Comparison of ENCODE assay signal across 8 cellular contexts in the genomic region with DNA sequence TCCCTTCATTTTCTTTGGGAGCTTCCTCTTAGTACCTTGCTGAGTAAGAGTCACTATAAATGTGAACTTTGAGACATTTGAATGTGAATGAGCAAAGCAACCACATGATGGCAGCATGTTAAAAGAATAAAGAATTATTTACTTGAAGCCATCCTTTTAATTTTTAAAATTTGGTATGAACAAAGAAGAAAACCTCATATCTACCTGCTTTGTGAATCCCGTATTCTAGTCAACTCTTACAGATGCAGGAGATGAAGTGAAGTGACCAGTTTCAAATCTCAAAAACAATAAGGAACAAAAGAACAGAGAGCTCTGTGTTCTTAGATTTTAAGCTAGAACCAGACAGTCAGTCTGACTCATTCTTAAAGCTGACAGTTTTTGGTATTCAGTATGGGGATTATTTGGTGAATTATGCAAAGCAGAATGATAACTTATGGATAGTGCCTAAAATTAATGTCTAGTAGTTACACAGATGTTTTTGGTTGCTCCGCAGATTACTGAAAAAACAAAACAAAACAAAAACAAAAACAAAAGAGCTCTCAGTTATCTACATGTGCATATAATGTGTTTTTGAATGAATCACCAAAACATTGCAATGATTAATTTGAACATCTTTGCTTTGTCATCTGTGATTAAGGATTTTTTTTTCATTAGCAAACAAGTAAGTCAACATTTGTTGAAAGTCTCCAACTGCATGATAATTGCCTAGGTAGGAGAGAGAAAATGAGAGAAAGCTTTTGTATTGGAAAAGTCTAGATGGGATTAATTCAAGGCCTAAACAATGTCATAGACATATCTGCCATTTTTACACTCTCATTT. TPM values are rescaled to one million over a fixed set of nuclear protein-coding genes. Genes with fewer than 3 reads are reported as not detected.
DNase-seq lines count a peak whose midpoint lies in the region; TF ChIP-seq lines count a peak whose summit lies in the region.

No MANE protein-coding gene starts in this region.

- peaks cover 2% of the 10 kb centered on the region for H3K4me1 Mint-ChIP-seq in activated T-helper 2 cell treated with anti-CD3 and anti-CD28 coated beads, Interferon-gamma antibody, Interleukin-2, Interleukin-4, amounts not matched to agents 10 μg/mL and 5 μg/mL and 100 μg/mL, durations not matched to agents 14 hours and 24 hours and 36 hours (ENCODE audit: low read depth)

- no peak overlapping the region for H2AFZ ChIP-seq in mesenchymal stem cell (ENCODE audit: low read depth, low read length)

- H3K4ac ChIP-seq in mesenchymal stem cell (ENCODE audit: low read depth in 1 of 2, low read length in 2 of 2) = no peak overlapping the region

- H3K36me3 Mint-ChIP-seq in activated T-helper 2 cell treated with anti-CD3 and anti-CD28 coated beads, Interferon-gamma antibody, Interleukin-2, Interleukin-4, amounts not matched to agents 10 μg/mL and 5 μg/mL and 100 μg/mL, durations not matched to agents 14 hours and 24 hours and 36 hours (ENCODE audit: low read depth) = no peaks in the 10 kb centered on the region

- no peaks in the 10 kb centered on the region for H3K27me3 ChIP-seq in AG04450 (ENCODE audit: control insufficient read depth, insufficient read depth, low read length)
- no peaks in the 10 kb centered on the region for H3K27me3 ChIP-seq in mesenchymal stem cell (ENCODE audit: control insufficient read depth in 1 of 2, insufficient read depth in 1 of 2, low read length in 2 of 2)
- H3K27me3 ChIP-seq in spleen (replicated peaks in 1 of 7) = no peaks in the 10 kb centered on the region
- no peaks in the 10 kb centered on the region for H3K27me3 ChIP-seq in suprapubic skin

- no peak overlapping the region for H3K14ac ChIP-seq in mesenchymal stem cell (ENCODE audit: low read length in 2 of 2)

- no peaks in the 10 kb centered on the region for H3K36me3 ChIP-seq in mesenchymal stem cell (ENCODE audit: control insufficient read depth in 1 of 2, insufficient read depth in 2 of 2, low read depth in 1 of 2, low read length in 2 of 2)
- no peaks in the 10 kb centered on the region for H3K36me3 ChIP-seq in spleen
- H3K36me3 ChIP-seq in suprapubic skin = no peaks in the 10 kb centered on the region

- no peak overlapping the region for H3K4me2 ChIP-seq in mesenchymal stem cell (ENCODE audit: low read length, poor library complexity, severe bottlenecking)

- no peak overlapping the region for H3K18ac ChIP-seq in mesenchymal stem cell (ENCODE audit: low read depth in 1 of 2, low read length in 2 of 2)

- no peaks in the 10 kb centered on the region for H3K9me3 ChIP-seq in AG04450 (ENCODE audit: control insufficient read depth, insufficient read depth, low read length)
- no peaks in the 10 kb centered on the region for H3K9me3 ChIP-seq in mesenchymal stem cell (ENCODE audit: control insufficient read depth, low read length)
- H3K9me3 ChIP-seq in spleen = no peaks in the 10 kb centered on the region
- no peaks in the 10 kb centered on the region for H3K9me3 ChIP-seq in suprapubic skin

- POLR2A ChIA-PET in AG04450 (lab: Yijun Ruan, JAX) = interaction anchor here (1.0 kb wide), 2 partner anchors 52 to 95 kb away, joined by 3 read pairs; partner anchors contain the start of gene DNAJB14

- peaks cover 10% of the 10 kb centered on the region for H3K27me3 Mint-ChIP-seq in activated T-helper 2 cell treated with anti-CD3 and anti-CD28 coated beads, Interferon-gamma antibody, Interleukin-2, Interleukin-4, amounts not matched to agents 10 μg/mL and 5 μg/mL and 100 μg/mL, durations not matched to agents 14 hours and 24 hours and 36 hours (ENCODE audit: low read depth)

- no peak overlapping the region for H3K27ac Mint-ChIP-seq in activated T-helper 2 cell treated with anti-CD3 and anti-CD28 coated beads, Interferon-gamma antibody, Interleukin-2, Interleukin-4, amounts not matched to agents 10 μg/mL and 5 μg/mL and 100 μg/mL, durations not matched to agents 14 hours and 24 hours and 36 hours

- no peak overlapping the region for H4K8ac ChIP-seq in mesenchymal stem cell (ENCODE audit: low read length)

- no peak overlapping the region for H3K23ac ChIP-seq in mesenchymal stem cell (ENCODE audit: low read length in 2 of 2)

- TF ChIP-seq POLR2A in spleen (IDR thresholded peaks at IDR 0.05) = no peak
- no peak for TF ChIP-seq POLR2A in suprapubic skin (IDR thresholded peaks at IDR 0.05)

- CTCF ChIA-PET in AG04450 (lab: Charles Lee) = interaction anchor here (0.6 to 6.2 kb wide), 57 partner anchors 9 to 1733 kb away, joined by 3 to 277 read pairs (median 4); partner anchors contain the start of genes DNAJB14 and H2AZ1

- no peaks in the 10 kb centered on the region for H3K79me1 ChIP-seq in mesenchymal stem cell (replicated peaks; ENCODE audit: low read length, poor library complexity, severe bottlenecking)

- no peak overlapping the region for H2BK15ac ChIP-seq in mesenchymal stem cell (ENCODE audit: low read depth, poor library complexity, severe bottlenecking)

- TF ChIP-seq CTCF in AG04450 (IDR thresholded peaks at IDR 0.05; ENCODE audit: low read depth, low read length) = peak; percentile 55
- peak; percentile 25 for TF ChIP-seq CTCF in GM12873 (IDR thresholded peaks at IDR 0.05; ENCODE audit: insufficient read depth, low read depth, low read length, missing control alignments)
- peak; percentile 57 for TF ChIP-seq CTCF in LNCaP clone FGC (IDR thresholded peaks at IDR 0.05; ENCODE audit: control insufficient read depth, extremely low read depth, insufficient read depth)
- TF ChIP-seq CTCF in astrocyte of the spinal cord (IDR thresholded peaks at IDR 0.05; ENCODE audit: low read depth, low read length) = peak; percentile 41
- TF ChIP-seq CTCF in spleen (IDR thresholded peaks at IDR 0.05 in 8 of 11, conservative IDR thresholded peaks at IDR 0.05 in 3 of 11) = no peak
- TF ChIP-seq CTCF in suprapubic skin (IDR thresholded peaks at IDR 0.05) = no peak

- in situ Hi-C loops in astrocyte of the spinal cord (cut with HindIII; ENCODE audit: low sequenced_read_pairs) = no loop called here

- no peak overlapping the region for H2BK5ac ChIP-seq in mesenchymal stem cell (ENCODE audit: low read depth, low read length, poor library complexity, severe bottlenecking)

- no peak overlapping the region for H2BK12ac ChIP-seq in mesenchymal stem cell (ENCODE audit: low read length in 2 of 2)

- no peak overlapping the region for H3K4me3 Mint-ChIP-seq in activated T-helper 2 cell treated with anti-CD3 and anti-CD28 coated beads, Interferon-gamma antibody, Interleukin-2, Interleukin-4, amounts not matched to agents 10 μg/mL and 5 μg/mL and 100 μg/mL, durations not matched to agents 14 hours and 24 hours and 36 hours (ENCODE audit: low read depth)

- DNase-seq in AG04450 (ENCODE audit: low read depth, low spot score) = no peak
- peak; percentile 52 for DNase-seq in LNCaP clone FGC (ENCODE audit: low read depth)
- DNase-seq in astrocyte of the spinal cord (ENCODE audit: low read depth, low spot score) = peak; percentile 71
- peak; percentile 58 for DNase-seq in mesenchymal stem cell
- DNase-seq in activated T-helper 2 cell treated with anti-CD3 and anti-CD28 coated beads, Interferon-gamma antibody, Interleukin-2, Interleukin-4, amounts not matched to agents 10 μg/mL and 5 μg/mL and 100 μg/mL, durations not matched to agents 14 hours and 24 hours and 36 hours (ENCODE audit: low spot score) = no peak
- no peak for DNase-seq in spleen
- DNase-seq in suprapubic skin (ENCODE audit: low spot score in 2 of 2) = no peak

- intact Hi-C loops in activated T-helper 2 cell treated with anti-CD3 and anti-CD28 coated beads, Interferon-gamma antibody, Interleukin-2, Interleukin-4, amounts not matched to agents 10 μg/mL and 5 μg/mL and 100 μg/mL, durations not matched to agents 14 hours and 24 hours and 36 hours (cut with micrococcal nuclease) = no loop called here
- intact Hi-C loops in spleen (cut with DNase I; ENCODE audit: low total_unique reads) = no loop called here

- no peak overlapping the region for H2AK5ac ChIP-seq in mesenchymal stem cell (ENCODE audit: low read length, severe bottlenecking)

- no peak overlapping the region for H3K4me3 ChIP-seq in AG04450 (ENCODE audit: low read depth, low read length)
- H3K4me3 ChIP-seq in LNCaP clone FGC (ENCODE audit: low read depth, low read length) = no peak overlapping the region
- no peak overlapping the region for H3K4me3 ChIP-seq in astrocyte of the spinal cord (ENCODE audit: low read depth, low read length)
- no peak overlapping the region for H3K4me3 ChIP-seq in mesenchymal stem cell (ENCODE audit: insufficient read depth in 1 of 2, low read depth in 1 of 2, low read length in 2 of 2)
- no peak overlapping the region for H3K4me3 ChIP-seq in spleen
- no peak overlapping the region for H3K4me3 ChIP-seq in suprapubic skin

- no CpG with 5 or more reads among the region's 2 CpGs for WGBS in mesenchymal stem cell
- 61 to 82% (median 67%) methylated on average over 2 of the region's 2 CpGs for WGBS in spleen, 5 donors
- 35% methylated on average over 2 of the region's 2 CpGs for WGBS in suprapubic skin

- peak overlapping the region; percentile 75 for H3K9ac ChIP-seq in mesenchymal stem cell (ENCODE audit: low read length)

- no peak overlapping the region for H4K91ac ChIP-seq in mesenchymal stem cell (ENCODE audit: low read length)

- H3K9me3 Mint-ChIP-seq in activated T-helper 2 cell treated with anti-CD3 and anti-CD28 coated beads, Interferon-gamma antibody, Interleukin-2, Interleukin-4, amounts not matched to agents 10 μg/mL and 5 μg/mL and 100 μg/mL, durations not matched to agents 14 hours and 24 hours and 36 hours = no peaks in the 10 kb centered on the region

- H2BK120ac ChIP-seq in mesenchymal stem cell (ENCODE audit: low read depth, low read length) = no peak overlapping the region

- H3K4me1 ChIP-seq in mesenchymal stem cell (ENCODE audit: control insufficient read depth, insufficient read depth, low read depth, low read length) (no peaks in the 10 kb centered on the region), spleen (no peaks in the 10 kb centered on the region), suprapubic skin (no peaks in the 10 kb centered on the region)

- TF ChIP-seq EP300 in suprapubic skin (IDR thresholded peaks at IDR 0.05) = no peak

- H3K27ac ChIP-seq in AG04450 (ENCODE audit: low read depth, low read length) = no peak overlapping the region
- no peak overlapping the region for H3K27ac ChIP-seq in mesenchymal stem cell (ENCODE audit: low read length, poor library complexity, severe bottlenecking)
- no peak overlapping the region for H3K27ac ChIP-seq in spleen
- H3K27ac ChIP-seq in suprapubic skin = no peak overlapping the region

RNA-seq across cellular contexts. Expression of gene H2AZ1, which starts 48.2 kb away (rescaled TPM):
- polyA plus RNA-seq in AG04450 (2011; rRNA removed) (355 and 447 TPM in 2 replicates), spleen (100 to 1,000 TPM; 123 to 262 (median 253) TPM)
- polyA minus RNA-seq in AG04450 (2011; rRNA and poly(A)+ RNA removed) = 154 and 158 TPM in 2 replicates
- polyA plus RNA-seq in mesenchymal stem cell (2013, experiment 1 of 2) = 266 TPM
- 271 TPM for polyA plus RNA-seq in mesenchymal stem cell (2013, experiment 2 of 2)
- total RNA-seq in activated T-helper 2 cell treated with anti-CD3 and anti-CD28 coated beads, Interferon-gamma antibody, Interleukin-2, Interleukin-4, amounts not matched to agents 10 μg/mL and 5 μg/mL and 100 μg/mL, durations not matched to agents 14 hours and 24 hours and 36 hours = 446 and 466 TPM in 2 replicates
- total RNA-seq in spleen (100 to 1,000 TPM; 107 to 161 (median 128) TPM), suprapubic skin (100 to 1,000 TPM in 3 of 4 donors, 10 to 100 TPM in 1; 95.3 to 132 (median 113) TPM)

RNA-seq across cellular contexts. Expression of gene DNAJB14, which starts 51.9 kb away (rescaled TPM):
- polyA plus RNA-seq in AG04450 (2011; rRNA removed) (13.1 and 21.3 TPM in 2 replicates), spleen (10 to 100 TPM; 10.6 to 11.0 (median 10.8) TPM)
- 7.7 and 20.5 TPM in 2 replicates for polyA minus RNA-seq in AG04450 (2011; rRNA and poly(A)+ RNA removed)
- 31.4 TPM for polyA plus RNA-seq in mesenchymal stem cell (2013, experiment 1 of 2)
- polyA plus RNA-seq in mesenchymal stem cell (2013, experiment 2 of 2) = 32.4 TPM
- 45.8 and 49.9 TPM in 2 replicates for total RNA-seq in activated T-helper 2 cell treated with anti-CD3 and anti-CD28 coated beads, Interferon-gamma antibody, Interleukin-2, Interleukin-4, amounts not matched to agents 10 μg/mL and 5 μg/mL and 100 μg/mL, durations not matched to agents 14 hours and 24 hours and 36 hours
- total RNA-seq in spleen (10 to 100 TPM; 40.9 to 77.7 (median 55.2) TPM), suprapubic skin (10 to 100 TPM; 19.4 to 30.9 (median 19.8) TPM)

Comparison
In these comparisons a context has a peak if more than half of its experiments do, and no peak if none do; other contexts are left out.
1. DNase-seq: peak in LNCaP clone FGC (single experiment), astrocyte of the spinal cord (single experiment) and mesenchymal stem cell (single experiment); none in AG04450 (single experiment), activated T-helper 2 cell treated with anti-CD3 and anti-CD28 coated beads, Interferon-gamma antibody, Interleukin-2, Interleukin-4, amounts not matched to agents 10 μg/mL and 5 μg/mL and 100 μg/mL, durations not matched to agents 14 hours and 24 hours and 36 hours (single experiment), spleen (single experiment) and suprapubic skin (0 of 2).
2. CTCF ChIP-seq: peak in AG04450 (single experiment), GM12873 (single experiment), LNCaP clone FGC (single experiment) and astrocyte of the spinal cord (single experiment); none in spleen (0 of 11) and suprapubic skin (0 of 2).